In the genomic region with DNA sequence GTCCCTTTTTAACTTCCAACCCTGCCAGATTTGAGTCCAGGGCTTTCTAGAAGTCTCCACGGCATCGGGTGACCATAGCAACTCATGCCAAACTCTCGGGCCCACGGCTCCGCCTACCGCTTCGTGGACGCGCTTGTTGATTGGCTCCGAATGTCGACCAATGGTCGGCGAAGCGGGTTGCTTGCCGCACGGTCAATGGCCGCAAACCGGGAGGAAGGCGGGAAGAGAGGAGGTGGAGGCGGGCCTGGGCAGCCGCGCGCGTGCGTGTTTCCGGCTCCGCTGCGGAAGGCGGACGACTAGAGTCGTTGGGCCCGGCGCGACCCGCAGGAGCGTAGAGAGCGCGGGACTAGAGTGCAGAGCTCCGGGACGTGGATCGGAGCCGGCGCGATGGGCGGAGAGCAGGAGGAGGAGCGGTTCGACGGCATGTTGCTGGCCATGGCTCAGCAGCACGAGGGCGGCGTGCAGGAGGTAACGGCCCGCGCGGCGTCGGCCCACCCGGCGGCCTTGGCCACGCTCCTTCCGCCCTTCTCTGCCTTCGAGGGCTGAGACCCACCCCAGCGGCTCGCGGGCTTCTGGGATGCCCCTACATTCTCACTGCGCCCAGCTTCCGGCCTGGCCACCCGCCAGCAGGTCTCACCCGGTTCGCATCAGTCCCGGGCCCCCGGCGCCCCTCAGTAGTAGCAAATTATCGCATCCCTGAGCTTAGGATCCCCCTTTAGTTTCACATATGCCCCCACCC, we compare ENCODE assay signal across 8 cellular contexts. TPM values are rescaled to one million over a fixed set of nuclear protein-coding genes. Genes with fewer than 3 reads are reported as not detected.
DNase-seq lines count a peak whose midpoint lies in the region; ATAC-seq, FAIRE-seq and TF ChIP-seq lines count a peak whose summit lies in the region.

A gene (plus strand): TSS at position 282 of the 739 bp plus-strand sequence. CDS start 106 bp downstream, at position 388.

- no peaks in the 10 kb centered on the region for H3K27me3 ChIP-seq in keratinocyte (ENCODE audit: control insufficient read depth, extremely low read depth, insufficient read depth, low read length)

- H3K36me3 ChIP-seq in keratinocyte (ENCODE audit: control insufficient read depth in 2 of 2, extremely low read depth in 1 of 2, insufficient read depth in 2 of 2, low read length in 2 of 2) = peaks cover 9 to 19% of the 10 kb centered on the region in 2 experiments

- H3K79me2 ChIP-seq in keratinocyte (ENCODE audit: control insufficient read depth, insufficient read depth, low read length) = peaks cover 37% of the 10 kb centered on the region

- peaks cover 25% of the 10 kb centered on the region for H3K4me1 Mint-ChIP-seq in chondrocyte (ENCODE audit: low read depth)

- no peaks in the 10 kb centered on the region for H3K9me1 ChIP-seq in keratinocyte (ENCODE audit: control insufficient read depth, extremely low read depth, insufficient read depth, low read length)

- peaks cover 2% of the 10 kb centered on the region for H3K36me3 Mint-ChIP-seq in chondrocyte (ENCODE audit: low read depth)

- H3K27ac ChIP-seq in keratinocyte (ENCODE audit: control insufficient read depth, insufficient read depth, low read length) = peak within 1 kb of the TSS; percentile 90

- no peaks in the 10 kb centered on the region for H3K9me3 ChIP-seq in keratinocyte (ENCODE audit: control insufficient read depth, low read depth, low read length)

- peaks cover 15% of the 10 kb centered on the region for H3K4me1 ChIP-seq in keratinocyte (ENCODE audit: control insufficient read depth, extremely low read depth, insufficient read depth, low read length)

- peak within 1 kb of the TSS; percentile 90 for H2AFZ ChIP-seq in keratinocyte (ENCODE audit: control insufficient read depth, low read length)

- H3K4me3 ChIP-seq in keratinocyte (ENCODE audit: control insufficient read depth in 2 of 3, extremely low read depth in 1 of 3, insufficient read depth in 2 of 3, low read depth in 1 of 3, low read length in 3 of 3) = peak within 1 kb of the TSS; percentile 86 to 96 (median 89)

- H4K20me1 ChIP-seq in keratinocyte (ENCODE audit: control insufficient read depth, extremely low read depth, insufficient read depth, low read length) = peaks cover 4% of the 10 kb centered on the region

- TF ChIP-seq POLR2A in GM19193 (IDR thresholded peaks at IDR 0.05; ENCODE audit: extremely low read depth, insufficient read depth, insufficient read length) = peak; percentile 83

- dilution Hi-C loops in keratinocyte (cut with MboI; ENCODE audit: extremely low pct_ligation_motif_present, low sequenced_read_pairs) = no loop called here

- ATAC-seq in HG03439 (IDR thresholded peaks at IDR 0.05; ENCODE audit: unreplicated experiment) = peak; percentile 93

- no peaks in the 10 kb centered on the region for H3K9me3 Mint-ChIP-seq in chondrocyte (ENCODE audit: low read depth)

- H3K4me3 Mint-ChIP-seq in chondrocyte (ENCODE audit: unreplicated experiment) = peak within 1 kb of the TSS; percentile 95

- DNase-seq in AML-193 (lab: John Stamatoyannopoulos, UW) (peak; percentile 93 to 94), NCI-H510A treated with DMSO at 0.1 percent for 48 hours (lab: John Stamatoyannopoulos, UW) (peak; percentile 94), chondrocyte (ENCODE audit: low spot score) (peak; percentile 99), keratinocyte (ENCODE audit: low read depth, low spot score) (peak; percentile 58)
- DNase-seq in activated CD4-positive, alpha-beta T cell treated with anti-CD3 and anti-CD28 coated beads for 24 hours (ENCODE audit: low read depth in 2 of 2) = peak; percentile 89 to 92
- DNase-seq in stimulated activated CD4-positive, alpha-beta T cell treated with anti-CD3 and anti-CD28 coated beads, Interleukin-15, amount 100 ng/mL, for 1 hour (ENCODE audit: low read depth in 1 of 2, low spot score in 1 of 2) = peak; percentile 86 to 90

- peak within 1 kb of the TSS; percentile 79 for H3K4me2 ChIP-seq in keratinocyte (ENCODE audit: control insufficient read depth, extremely low read depth, insufficient read depth, low read depth, low read length)

- no peaks in the 10 kb centered on the region for H3K27me3 Mint-ChIP-seq in chondrocyte (ENCODE audit: low read depth)

- peak; percentile 8 for TF ChIP-seq CTCF in chondrocyte (IDR thresholded peaks at IDR 0.05)
- TF ChIP-seq CTCF in keratinocyte (optimal IDR thresholded peaks at IDR 0.05 in 1 of 3, IDR thresholded peaks at IDR 0.05 in 1 of 3, conservative IDR thresholded peaks at IDR 0.05 in 1 of 3; ENCODE audit: extremely low read depth in 1 of 3, insufficient read depth in 2 of 3, low read length in 3 of 3) = no peak

- peak; percentile 77 for FAIRE-seq in keratinocyte (lab: Jason Lieb, UNC)

- H3K9ac ChIP-seq in keratinocyte (ENCODE audit: control insufficient read depth, extremely low read depth, insufficient read depth, low read length) = peak within 1 kb of the TSS; percentile 90

- H3K27ac Mint-ChIP-seq in chondrocyte (ENCODE audit: unreplicated experiment) = peak within 1 kb of the TSS; percentile 97

RNA-seq across cellular contexts. Expression of the gene that starts here (rescaled TPM):
- 44.4 to 53.7 TPM (median 45.8 TPM) in 3 replicates for total RNA-seq in chondrocyte
- 27.4 to 89.5 TPM (median 57.3 TPM) in 3 replicates for polyA plus RNA-seq in keratinocyte
- 73.4 TPM for polyA plus RNA-seq in keratinocyte (2011; ENCODE audit: low read depth)
- 49.6 and 68.7 TPM in 2 replicates for polyA plus RNA-seq in keratinocyte (2011; cell fraction: cytosol; rRNA removed)
- 64.9 and 70.7 TPM in 2 replicates for polyA plus RNA-seq in keratinocyte (2011; cell fraction: nucleus; rRNA removed)
- polyA plus RNA-seq in keratinocyte (2012; ENCODE audit: low replicate concordance) = 64.7 and 132 TPM in 2 replicates
- polyA minus RNA-seq in keratinocyte = 12.6 to 29.6 TPM (median 22.0 TPM) in 3 replicates
- 52.2 TPM for polyA minus RNA-seq in keratinocyte (2011; cell fraction: cytosol; rRNA and poly(A)+ RNA removed)
- 11.9 and 19.9 TPM in 2 replicates for polyA minus RNA-seq in keratinocyte (2011; cell fraction: nucleus; rRNA and poly(A)+ RNA removed)

Comparison
In these comparisons a context has a peak if more than half of its experiments do, and no peak if none do; other contexts are left out.
1. Peak in every context shown above with its lines: DNase-seq, ATAC-seq, H3K4me3 ChIP-seq and H3K27ac ChIP-seq.